8 cellular contexts compared by ENCODE assay signal in the genomic region with DNA sequence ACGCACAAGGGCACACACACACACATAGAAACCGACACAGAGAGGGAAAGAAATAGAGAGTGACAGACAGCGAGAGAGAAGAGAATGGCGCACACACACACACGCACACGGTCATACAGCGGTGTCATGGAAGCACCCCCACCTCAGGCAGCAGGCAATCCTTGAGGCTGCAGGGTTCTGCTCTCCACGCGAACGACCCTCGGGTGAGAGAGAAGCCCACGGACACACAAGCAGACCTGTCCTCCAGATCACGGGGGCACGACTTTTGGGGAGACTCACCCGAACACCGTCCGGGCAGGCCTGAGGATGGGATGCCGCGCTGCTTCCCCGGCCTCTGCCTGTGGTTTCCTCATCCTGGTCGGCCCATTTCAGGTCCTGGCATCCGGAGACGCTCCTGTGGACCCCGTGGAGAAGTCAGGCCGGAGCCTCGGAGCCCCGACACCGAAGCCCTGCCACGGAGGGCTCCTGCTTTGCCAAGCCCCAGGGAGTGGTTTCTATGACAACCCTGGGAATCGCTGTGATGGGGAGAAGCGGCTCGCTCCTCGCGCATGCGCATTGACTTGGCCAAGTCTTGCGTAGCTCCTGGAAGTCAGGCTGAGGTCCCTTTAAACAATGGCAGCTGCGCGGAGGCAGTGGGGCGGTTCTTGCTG.
DNase-seq lines count a peak whose midpoint lies in the region; ATAC-seq and TF ChIP-seq lines count a peak whose summit lies in the region.

No MANE protein-coding gene starts in this region.

- H3K27ac ChIP-seq in gastrocnemius medialis, result no peak overlapping the region

- DNase-seq in HT1080 (ENCODE audit: low read depth) (peak; percentile 51), globus pallidus (ENCODE audit: low spot score) (peak; percentile 71), gastrocnemius medialis (peak; percentile 21 to 44), NCI-H187 (lab: John Stamatoyannopoulos, UW) (no peak)
- peak; percentile 30 to 41 for DNase-seq in activated T-cell treated with anti-CD3 and anti-CD28 coated beads, Interleukin-2, amount 50 U/mL, for 48 hours
- no peak for DNase-seq in NK-92 treated with Interleukin-12 subunit alpha and Interleukin-12 subunit beta, amount 100 ng/mL, for 24 hours (lab: John Stamatoyannopoulos, UW)

- H3K36me3 ChIP-seq in gastrocnemius medialis, result no peaks in the 10 kb centered on the region

- no peak for TF ChIP-seq POLR2A in gastrocnemius medialis (IDR thresholded peaks at IDR 0.05)

- H3K27me3 ChIP-seq in gastrocnemius medialis, result no peaks in the 10 kb centered on the region

- peak overlapping the region; percentile 42 to 53 (median 50) for H3K4me3 ChIP-seq in gastrocnemius medialis

- H3K4me1 ChIP-seq in gastrocnemius medialis, result no peaks in the 10 kb centered on the region

- H3K9me3 ChIP-seq in gastrocnemius medialis, result no peaks in the 10 kb centered on the region

- in situ Hi-C loops in gastrocnemius medialis (cut with MboI; ENCODE audit: low sequenced_read_pairs in 4 of 4), result no loop called here

- intact Hi-C loops in gastrocnemius medialis (cut with DNase I; ENCODE audit: low total_unique reads), result no loop called here

- peak; percentile 60 to 66 for ATAC-seq in gastrocnemius medialis
- ATAC-seq in HG03039 (IDR thresholded peaks at IDR 0.05; ENCODE audit: unreplicated experiment), result no peak
- ATAC-seq in HG03457 (IDR thresholded peaks at IDR 0.05; ENCODE audit: unreplicated experiment), result no peak

- TF ChIP-seq CTCF in gastrocnemius medialis (IDR thresholded peaks at IDR 0.05 in 4 of 5, conservative IDR thresholded peaks at IDR 0.05 in 1 of 5), result no peak

Comparison
In these comparisons a context has a peak if more than half of its experiments do, and no peak if none do; other contexts are left out.
1. DNase-seq: peak in HT1080 (single experiment), activated T-cell treated with anti-CD3 and anti-CD28 coated beads, Interleukin-2, amount 50 U/mL, for 48 hours (2 of 2), globus pallidus (single experiment) and gastrocnemius medialis (2 of 2); none in NK-92 treated with Interleukin-12 subunit alpha and Interleukin-12 subunit beta, amount 100 ng/mL, for 24 hours (single experiment) and NCI-H187 (0 of 2).
2. ATAC-seq: peak in gastrocnemius medialis (2 of 2); none in HG03039 (single experiment) and HG03457 (single experiment).